Comparison of ENCODE assay signal across 12 cellular contexts in the genomic region with DNA sequence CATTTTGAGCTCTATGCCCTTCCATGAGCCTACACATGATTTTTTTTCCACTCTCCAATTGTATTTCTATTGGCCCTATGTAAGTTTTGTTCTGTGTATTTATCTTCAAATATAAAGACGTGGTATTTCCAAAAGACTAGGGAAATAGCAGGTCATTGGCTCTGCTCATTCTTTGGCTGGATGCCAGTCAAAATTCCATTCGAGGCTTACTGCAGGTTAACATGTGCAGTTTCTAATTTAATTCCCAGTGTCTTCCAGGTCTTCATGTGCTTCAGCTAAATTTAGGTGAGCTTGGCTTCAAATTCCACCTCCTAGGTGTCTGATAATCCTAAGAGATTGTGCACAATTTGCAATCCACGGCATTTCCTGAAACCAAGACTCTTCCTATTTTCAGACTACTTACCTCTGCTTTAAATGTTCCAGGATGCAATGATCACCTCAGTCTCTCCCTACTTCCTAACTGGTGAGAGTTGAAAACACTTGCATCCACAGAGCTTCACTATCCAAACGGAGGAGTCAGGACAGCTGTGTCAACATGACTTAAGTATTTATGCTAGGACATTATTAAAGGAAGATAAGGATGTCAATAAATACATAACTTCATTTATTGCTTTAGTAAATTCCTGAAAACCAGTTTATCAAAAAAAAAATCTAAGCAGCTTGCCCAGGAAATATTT.
"Had no signal": no experiment of that assay in that cellular context is flagged by ENCODE, and none has a peak within 500 bp of the region (broad histone marks: within the 10 kb centered on the region; RNA-seq: fewer than 3 reads in every experiment).

No MANE protein-coding gene starts in this region.

- DNase-seq: activated CD4-positive, alpha-beta T cell treated with anti-CD3 and anti-CD28 coated beads, Interleukin-2, amount 10 ng/mL, durations not matched to agents 7 days and 5 days; activated gamma-delta T cell treated with Interleukin-2 at 50 U/mL for 16 hours; activated naive CD8-positive, alpha-beta T cell treated with anti-CD3 and anti-CD28 coated beads for 36 hours; amygdala; kidney; left ventricle myocardium inferior; mucosa of descending colon; naive thymus-derived CD8-positive, alpha-beta T cell; posterior cingulate gyrus; retina had no signal

- ATAC-seq: esophagus mucosa; mucosa of descending colon; naive thymus-derived CD8-positive, alpha-beta T cell; stimulated activated effector memory CD8-positive, alpha-beta T cell treated with anti-CD3 and anti-CD28 coated beads, Interleukin-12 subunit alpha, Interleukin-12 subunit beta, amount 100 ng/mL, for 72 hours had no signal
